Comparison of ENCODE assay signal across 8 cellular contexts in the genomic region with DNA sequence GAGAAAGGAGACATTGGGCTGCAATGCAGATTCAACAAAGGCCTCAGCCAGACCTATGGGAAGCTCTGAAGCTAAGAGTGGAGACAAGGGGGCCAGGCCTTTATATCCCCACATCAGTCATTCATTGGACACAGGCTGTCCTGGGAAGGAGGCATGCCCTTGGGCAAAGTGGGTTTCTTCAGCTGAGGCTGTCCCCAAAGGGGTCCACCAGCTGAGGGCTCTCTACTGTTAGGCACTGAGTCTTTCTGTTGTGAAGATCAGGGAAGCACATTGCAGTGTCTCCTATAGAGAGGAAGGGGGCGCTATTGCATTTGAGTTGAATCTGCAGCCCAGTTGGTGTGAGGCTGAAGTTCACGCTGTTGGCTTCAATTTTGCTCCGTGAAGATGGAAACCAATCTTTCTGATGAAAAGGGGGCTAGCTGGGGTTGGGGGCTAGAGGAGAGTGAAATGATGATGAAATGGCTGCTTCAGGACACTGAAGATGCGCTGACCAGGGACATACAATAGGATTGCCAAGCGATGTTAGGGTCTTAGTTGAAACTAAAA. TPM values are rescaled to one million over a fixed set of nuclear protein-coding genes. Genes with fewer than 3 reads are reported as not detected.
DNase-seq lines count a peak whose midpoint lies in the region; ATAC-seq and TF ChIP-seq lines count a peak whose summit lies in the region.

No MANE protein-coding gene starts in this region.

- no peak overlapping the region for H3K27ac ChIP-seq in CD4-positive, alpha-beta memory T cell (ENCODE audit: low read depth, low read length)
- H3K27ac ChIP-seq in esophagus muscularis mucosa (replicated peaks in 1 of 4): no peak overlapping the region

- H3K4me1 Mint-ChIP-seq in CD4-positive, alpha-beta memory T cell: peaks cover 2 to 5% (median 4%) of the 10 kb centered on the region in 4 donors
- peaks cover 4% of the 10 kb centered on the region for H3K4me1 Mint-ChIP-seq in activated CD4-positive, alpha-beta memory T cell treated with anti-CD3 and anti-CD28 coated beads, Interleukin-2, amount 10 ng/mL, durations not matched to agents 7 days and 5 days
- peaks cover 3 to 7% of the 10 kb centered on the region in 2 donors for H3K4me1 Mint-ChIP-seq in natural killer cell treated with Interleukin-12 subunit alpha and Interleukin-12 subunit beta and Interleukin-15 and Interleukin-18, amount 100 ng/mL, for 72 hours (ENCODE audit: low read depth in 2 of 2)

- H3K27me3 ChIP-seq in CD4-positive, alpha-beta memory T cell (ENCODE audit: insufficient read depth, low read length): no peaks in the 10 kb centered on the region
- H3K27me3 ChIP-seq in esophagus muscularis mucosa: no peaks in the 10 kb centered on the region

- intact Hi-C loops in CD4-positive, alpha-beta memory T cell (cut with micrococcal nuclease): loop anchor here (1.0 to 5.0 kb wide), 5 partner anchors 91 to 371 kb away; a partner anchor contains a TSS
- intact Hi-C loops in esophagus muscularis mucosa (cut with DNase I): loop anchor here (10.0 kb wide), 1 partner anchor 89 kb away; a partner anchor contains a TSS
- intact Hi-C loops in lower leg skin (cut with DNase I; ENCODE audit: low total_unique reads): loop anchor here (5.0 kb wide), 1 partner anchor 211 kb away; no protein-coding TSS in a partner anchor

- peak; percentile 35 to 64 (median 63) for DNase-seq in CD4-positive, alpha-beta memory T cell
- DNase-seq in NCI-H748 (lab: John Stamatoyannopoulos, UW; ENCODE audit: unreplicated experiment) (peak; percentile 80), esophagus muscularis mucosa (ENCODE audit: extremely low spot score) (no peak), lower leg skin (ENCODE audit: low spot score in 2 of 2) (no peak)
- peak; percentile 41 for DNase-seq in activated CD4-positive, alpha-beta memory T cell treated with anti-CD3 and anti-CD28 coated beads, Interleukin-2, amount 10 ng/mL, durations not matched to agents 7 days and 5 days
- DNase-seq in natural killer cell treated with Interleukin-12 subunit alpha and Interleukin-12 subunit beta and Interleukin-15 and Interleukin-18, amount 100 ng/mL, for 72 hours (ENCODE audit: low spot score): no peak

- no peaks in the 10 kb centered on the region for H3K36me3 ChIP-seq in CD4-positive, alpha-beta memory T cell (ENCODE audit: insufficient read depth, low read length)
- no peaks in the 10 kb centered on the region for H3K36me3 ChIP-seq in esophagus muscularis mucosa

- POLR2A ChIA-PET in CD4-positive, alpha-beta memory T cell (lab: Charles Lee; ENCODE audit: partially characterized antibody): interaction anchor here (0.6 to 1.1 kb wide), 2 partner anchors 242 to 275 kb away, joined by 3 to 4 read pairs; a partner anchor contains a TSS
- POLR2A ChIA-PET in activated CD4-positive, alpha-beta memory T cell treated with anti-CD3 and anti-CD28 coated beads, Interleukin-2, amount 10 ng/mL, durations not matched to agents 7 days and 5 days (lab: Charles Lee): interaction anchor here (0.8 kb wide), 1 partner anchor 46 kb away, joined by 3 read pairs; no protein-coding TSS in a partner anchor

- TF ChIP-seq EP300 in esophagus muscularis mucosa (IDR thresholded peaks at IDR 0.05): no peak

- H3K27ac Mint-ChIP-seq in CD4-positive, alpha-beta memory T cell: peak overlapping the region in 5 of 7 donors; percentile 5 to 58 (median 28)
- no peak overlapping the region for H3K27ac Mint-ChIP-seq in activated CD4-positive, alpha-beta memory T cell treated with anti-CD3 and anti-CD28 coated beads, Interleukin-2, amount 10 ng/mL, durations not matched to agents 7 days and 5 days
- no peak overlapping the region for H3K27ac Mint-ChIP-seq in natural killer cell treated with Interleukin-12 subunit alpha and Interleukin-12 subunit beta and Interleukin-15 and Interleukin-18, amount 100 ng/mL, for 72 hours

- WGBS in esophagus muscularis mucosa: 37% methylated on average over 5 of the region's 5 CpGs
- WGBS in lower leg skin, 2 donors: 38 to 40% methylated on average over 5 of the region's 5 CpGs

- H3K4me1 ChIP-seq in CD4-positive, alpha-beta memory T cell (ENCODE audit: insufficient read depth, low read length): no peaks in the 10 kb centered on the region
- H3K4me1 ChIP-seq in esophagus muscularis mucosa: peaks cover 0 to 7% (median 3%) of the 10 kb centered on the region in 4 donors

- peak; percentile 75 for ATAC-seq in GM19023 (IDR thresholded peaks at IDR 0.05; ENCODE audit: unreplicated experiment)
- peak; percentile 79 for ATAC-seq in HG03432 (IDR thresholded peaks at IDR 0.05; ENCODE audit: unreplicated experiment)
- ATAC-seq in natural killer cell treated with Interleukin-12 subunit alpha and Interleukin-12 subunit beta and Interleukin-15 and Interleukin-18, amount 100 ng/mL, for 72 hours: peak; percentile 72 to 86

- no peaks in the 10 kb centered on the region for H3K36me3 Mint-ChIP-seq in CD4-positive, alpha-beta memory T cell
- no peaks in the 10 kb centered on the region for H3K36me3 Mint-ChIP-seq in activated CD4-positive, alpha-beta memory T cell treated with anti-CD3 and anti-CD28 coated beads, Interleukin-2, amount 10 ng/mL, durations not matched to agents 7 days and 5 days (ENCODE audit: low read depth)
- no peaks in the 10 kb centered on the region for H3K36me3 Mint-ChIP-seq in natural killer cell treated with Interleukin-12 subunit alpha and Interleukin-12 subunit beta and Interleukin-15 and Interleukin-18, amount 100 ng/mL, for 72 hours

- no peak for TF ChIP-seq POLR2A in esophagus muscularis mucosa (IDR thresholded peaks at IDR 0.05; ENCODE audit: low read depth)
- no peak for TF ChIP-seq POLR2A in lower leg skin (IDR thresholded peaks at IDR 0.05)

- no peaks in the 10 kb centered on the region for H3K9me3 ChIP-seq in CD4-positive, alpha-beta memory T cell (ENCODE audit: control insufficient read depth in 1 of 2, low read length in 2 of 2)
- no peaks in the 10 kb centered on the region for H3K9me3 ChIP-seq in esophagus muscularis mucosa

- no peak overlapping the region for H3K4me3 ChIP-seq in CD4-positive, alpha-beta memory T cell (ENCODE audit: low read length in 2 of 2)
- H3K4me3 ChIP-seq in esophagus muscularis mucosa (no peak overlapping the region), lower leg skin (ENCODE audit: low read depth, poor library complexity, severe bottlenecking) (no peak overlapping the region)

- peak; percentile 67 to 78 (median 69) for TF ChIP-seq CTCF in esophagus muscularis mucosa (IDR thresholded peaks at IDR 0.05)
- TF ChIP-seq CTCF in lower leg skin (IDR thresholded peaks at IDR 0.05): peak in 1 of 3 donors; percentile 36

- no peaks in the 10 kb centered on the region for H3K27me3 Mint-ChIP-seq in CD4-positive, alpha-beta memory T cell
- no peaks in the 10 kb centered on the region for H3K27me3 Mint-ChIP-seq in activated CD4-positive, alpha-beta memory T cell treated with anti-CD3 and anti-CD28 coated beads, Interleukin-2, amount 10 ng/mL, durations not matched to agents 7 days and 5 days
- H3K27me3 Mint-ChIP-seq in natural killer cell treated with Interleukin-12 subunit alpha and Interleukin-12 subunit beta and Interleukin-15 and Interleukin-18, amount 100 ng/mL, for 72 hours: peaks cover 0 to 7% of the 10 kb centered on the region in 2 donors

- CTCF ChIA-PET in CD4-positive, alpha-beta memory T cell (lab: Charles Lee; ENCODE audit: partially characterized antibody): interaction anchor here (0.6 to 2.6 kb wide), 19 partner anchors 10 to 396 kb away, joined by 3 to 38 read pairs (median 4); a partner anchor contains a TSS
- CTCF ChIA-PET in activated CD4-positive, alpha-beta memory T cell treated with anti-CD3 and anti-CD28 coated beads, Interleukin-2, amount 10 ng/mL, durations not matched to agents 7 days and 5 days (lab: Charles Lee): interaction anchor here (0.6 to 2.6 kb wide), 14 partner anchors 24 to 1021 kb away, joined by 3 to 35 read pairs (median 4); a partner anchor contains a TSS

- no peak overlapping the region for H3K4me3 Mint-ChIP-seq in CD4-positive, alpha-beta memory T cell
- no peak overlapping the region for H3K4me3 Mint-ChIP-seq in activated CD4-positive, alpha-beta memory T cell treated with anti-CD3 and anti-CD28 coated beads, Interleukin-2, amount 10 ng/mL, durations not matched to agents 7 days and 5 days
- H3K4me3 Mint-ChIP-seq in natural killer cell treated with Interleukin-12 subunit alpha and Interleukin-12 subunit beta and Interleukin-15 and Interleukin-18, amount 100 ng/mL, for 72 hours: no peak overlapping the region

- no peaks in the 10 kb centered on the region for H3K9me3 Mint-ChIP-seq in CD4-positive, alpha-beta memory T cell
- no peaks in the 10 kb centered on the region for H3K9me3 Mint-ChIP-seq in activated CD4-positive, alpha-beta memory T cell treated with anti-CD3 and anti-CD28 coated beads, Interleukin-2, amount 10 ng/mL, durations not matched to agents 7 days and 5 days
- H3K9me3 Mint-ChIP-seq in natural killer cell treated with Interleukin-12 subunit alpha and Interleukin-12 subunit beta and Interleukin-15 and Interleukin-18, amount 100 ng/mL, for 72 hours: no peaks in the 10 kb centered on the region

RNA-seq across cellular contexts. Expression of a gene that starts 48.0 kb away (rescaled TPM):
- total RNA-seq in CD4-positive, alpha-beta memory T cell: 10 to 100 TPM; 78.4 to 89.4 TPM
- polyA plus RNA-seq in CD4-positive, alpha-beta memory T cell: 100 to 1,000 TPM; 216 to 328 TPM
- total RNA-seq in activated CD4-positive, alpha-beta memory T cell treated with anti-CD3 and anti-CD28 coated beads, Interleukin-2, amount 10 ng/mL, durations not matched to agents 7 days and 5 days: 100 to 1,000 TPM; 403 TPM
- total RNA-seq in esophagus muscularis mucosa (100 to 1,000 TPM; 268 to 328 (median 299) TPM), lower leg skin (100 to 1,000 TPM; 226 to 449 (median 361) TPM)
- total RNA-seq in natural killer cell treated with Interleukin-12 subunit alpha and Interleukin-12 subunit beta and Interleukin-15 and Interleukin-18, amount 100 ng/mL, for 72 hours: 100 to 1,000 TPM; 352 to 473 TPM

RNA-seq across cellular contexts. Expression of a gene that starts 49.0 kb away (rescaled TPM):
- total RNA-seq in CD4-positive, alpha-beta memory T cell: 10 to 100 TPM; 22.1 to 22.9 TPM
- 10 to 100 TPM in 1 of 2 donors, 1 to 10 TPM in 1; 6.3 to 16.5 TPM for polyA plus RNA-seq in CD4-positive, alpha-beta memory T cell
- 10 to 100 TPM; 17.7 to 17.9 TPM for total RNA-seq in activated CD4-positive, alpha-beta memory T cell treated with anti-CD3 and anti-CD28 coated beads, Interleukin-2, amount 10 ng/mL, durations not matched to agents 7 days and 5 days
- total RNA-seq in esophagus muscularis mucosa: 10 to 100 TPM; 18.1 to 24.7 (median 20.6) TPM
- 10 to 100 TPM; 20.8 to 24.2 TPM for total RNA-seq in natural killer cell treated with Interleukin-12 subunit alpha and Interleukin-12 subunit beta and Interleukin-15 and Interleukin-18, amount 100 ng/mL, for 72 hours
- 10 to 100 TPM; 25.9 to 29.4 (median 27.8) TPM for total RNA-seq in lower leg skin

RNA-seq across cellular contexts. Expression of a gene that starts 58.1 kb away (rescaled TPM):
- 10 to 100 TPM; 46.7 to 52.5 TPM for total RNA-seq in CD4-positive, alpha-beta memory T cell
- polyA plus RNA-seq in CD4-positive, alpha-beta memory T cell: 10 to 100 TPM; 43.9 to 51.0 TPM
- 10 to 100 TPM; 76.2 to 79.6 TPM for total RNA-seq in activated CD4-positive, alpha-beta memory T cell treated with anti-CD3 and anti-CD28 coated beads, Interleukin-2, amount 10 ng/mL, durations not matched to agents 7 days and 5 days
- total RNA-seq in esophagus muscularis mucosa (10 to 100 TPM; 24.5 to 39.9 (median 33.3) TPM), lower leg skin (10 to 100 TPM; 20.6 to 24.4 (median 22.4) TPM)
- 10 to 100 TPM; 58.3 to 60.0 TPM for total RNA-seq in natural killer cell treated with Interleukin-12 subunit alpha and Interleukin-12 subunit beta and Interleukin-15 and Interleukin-18, amount 100 ng/mL, for 72 hours

Comparison
In these comparisons a context has a peak if more than half of its experiments do, and no peak if none do; other contexts are left out.
1. DNase-seq: peak in CD4-positive, alpha-beta memory T cell (5 of 5), NCI-H748 (single experiment) and activated CD4-positive, alpha-beta memory T cell treated with anti-CD3 and anti-CD28 coated beads, Interleukin-2, amount 10 ng/mL, durations not matched to agents 7 days and 5 days (single experiment); none in esophagus muscularis mucosa (single experiment), natural killer cell treated with Interleukin-12 subunit alpha and Interleukin-12 subunit beta and Interleukin-15 and Interleukin-18, amount 100 ng/mL, for 72 hours (single experiment) and lower leg skin (0 of 2).
2. H3K27ac Mint-ChIP-seq: peak in CD4-positive, alpha-beta memory T cell (5 of 7); none in activated CD4-positive, alpha-beta memory T cell treated with anti-CD3 and anti-CD28 coated beads, Interleukin-2, amount 10 ng/mL, durations not matched to agents 7 days and 5 days (single experiment) and natural killer cell treated with Interleukin-12 subunit alpha and Interleukin-12 subunit beta and Interleukin-15 and Interleukin-18, amount 100 ng/mL, for 72 hours (0 of 2).
3. Peak in every context shown above with its lines, with median percentiles within 50 percentile points of each other: ATAC-seq.